In genomic region chr1:232963366-232963765, GRCh38 we compare ENCODE assay signal across 15 cellular contexts. TPM values are rescaled to one million over a fixed set of nuclear protein-coding genes. Genes with fewer than 3 reads are reported as not detected.
A peak's percentile ranks its signal among the peaks of the same experiment; 100 is the strongest.
DNase-seq lines count a peak whose midpoint lies in the region; ATAC-seq and TF ChIP-seq lines count a peak whose summit lies in the region.
"Had no signal": no experiment of that assay in that cellular context is flagged by ENCODE, and none has a peak within 500 bp of the region (broad histone marks: within the 10 kb centered on the region; RNA-seq: fewer than 3 reads in every experiment).

No MANE protein-coding gene starts in this region.

- no peak overlapping the region for H2BK15ac ChIP-seq in mesenchymal stem cell (ENCODE audit: low read depth, poor library complexity, severe bottlenecking)

- H3K27ac ChIP-seq in coronary artery: peak overlapping the region in 1 of 2 donors; percentile 9
- H3K27ac ChIP-seq in mesenchymal stem cell (ENCODE audit: low read length, poor library complexity, severe bottlenecking): no peak overlapping the region
- peak overlapping the region; percentile 15 for H3K27ac ChIP-seq in vagina
- H3K27ac ChIP-seq in MM.1S (ENCODE audit: low read length): no peak overlapping the region
- H3K27ac ChIP-seq: suprapubic skin had no signal

- H3K27me3 ChIP-seq in mesenchymal stem cell (ENCODE audit: control insufficient read depth in 1 of 2, insufficient read depth in 1 of 2, low read length in 2 of 2): no peaks in the 10 kb centered on the region
- no peaks in the 10 kb centered on the region for H3K27me3 ChIP-seq in vagina
- no peaks in the 10 kb centered on the region for H3K27me3 ChIP-seq in MM.1S (replicated peaks; ENCODE audit: insufficient read depth, low read length)
- H3K27me3 ChIP-seq: suprapubic skin had no signal

- peaks cover 4% of the 10 kb centered on the region for H3K9me3 ChIP-seq in mesenchymal stem cell (ENCODE audit: control insufficient read depth, low read length)
- no peaks in the 10 kb centered on the region for H3K9me3 ChIP-seq in vagina
- no peaks in the 10 kb centered on the region for H3K9me3 ChIP-seq in MM.1S (replicated peaks; ENCODE audit: insufficient read depth, low read length)
- H3K9me3 ChIP-seq: suprapubic skin had no signal

- H2BK12ac ChIP-seq in mesenchymal stem cell (ENCODE audit: low read length in 2 of 2): no peak overlapping the region

- no peak overlapping the region for H2BK120ac ChIP-seq in mesenchymal stem cell (ENCODE audit: low read depth, low read length)

- H3K4me3 Mint-ChIP-seq in activated naive CD4-positive, alpha-beta T cell treated with anti-CD3 and anti-CD28 coated beads, Interleukin-2, amount 50 U/mL, for 24 hours: peak overlapping the region; percentile 44
- H3K4me3 Mint-ChIP-seq: activated naive CD4-positive, alpha-beta T cell treated with anti-CD3 and anti-CD28 coated beads for 36 hours had no signal

- H2AFZ ChIP-seq in mesenchymal stem cell (ENCODE audit: low read depth, low read length) (no peak overlapping the region), MM.1S (ENCODE audit: low read length) (no peak overlapping the region)

- H2AK5ac ChIP-seq in mesenchymal stem cell (ENCODE audit: low read length, severe bottlenecking): peak overlapping the region; percentile 71

- 83% methylated on average over 1 of the region's 7 CpGs for WGBS in mesenchymal stem cell

- H3K36me3 ChIP-seq in mesenchymal stem cell (ENCODE audit: control insufficient read depth in 1 of 2, insufficient read depth in 2 of 2, low read depth in 1 of 2, low read length in 2 of 2): peaks cover 30 to 42% of the 10 kb centered on the region in 2 experiments
- H3K36me3 ChIP-seq in vagina: peaks cover 0 to 16% of the 10 kb centered on the region in 2 donors
- no peaks in the 10 kb centered on the region; the same call in 1 of the 2 replicates for H3K36me3 ChIP-seq in MM.1S (replicated peaks; ENCODE audit: insufficient read depth, low read length)

- peaks cover 38% of the 10 kb centered on the region for H3K79me1 ChIP-seq in mesenchymal stem cell (replicated peaks; ENCODE audit: low read length, poor library complexity, severe bottlenecking)

- peaks cover 4% of the 10 kb centered on the region for H3K9me3 Mint-ChIP-seq in activated naive CD4-positive, alpha-beta T cell treated with anti-CD3 and anti-CD28 coated beads, Interleukin-2, amount 50 U/mL, for 24 hours
- peaks cover 3 to 4% of the 10 kb centered on the region in 2 donors for H3K9me3 Mint-ChIP-seq in activated naive CD4-positive, alpha-beta T cell treated with anti-CD3 and anti-CD28 coated beads, Interleukin-2, amount 50 U/mL, for 72 hours

- H4K91ac ChIP-seq in mesenchymal stem cell (ENCODE audit: low read length): no peak overlapping the region

- H3K18ac ChIP-seq in mesenchymal stem cell (ENCODE audit: low read depth in 1 of 2, low read length in 2 of 2): no peak overlapping the region

- no peak for ATAC-seq in activated naive CD4-positive, alpha-beta T cell treated with anti-CD3 and anti-CD28 coated beads, Interleukin-2, amount 50 U/mL, for 72 hours

- no peaks in the 10 kb centered on the region for H3K27me3 Mint-ChIP-seq in activated naive CD4-positive, alpha-beta T cell treated with anti-CD3 and anti-CD28 coated beads, Interleukin-2, amount 50 U/mL, for 24 hours

- H3K79me2 ChIP-seq in MM.1S (ENCODE audit: low read length): no peaks in the 10 kb centered on the region

- H3K4me1 ChIP-seq in mesenchymal stem cell (ENCODE audit: control insufficient read depth, insufficient read depth, low read depth, low read length) (peaks cover 2% of the 10 kb centered on the region), vagina (no peaks in the 10 kb centered on the region), MM.1S (ENCODE audit: low read length) (no peaks in the 10 kb centered on the region)
- H3K4me1 ChIP-seq: suprapubic skin had no signal

- H3K4me1 Mint-ChIP-seq in activated naive CD4-positive, alpha-beta T cell treated with anti-CD3 and anti-CD28 coated beads, Interleukin-2, amount 50 U/mL, for 24 hours: peaks cover 42% of the 10 kb centered on the region

- H4K8ac ChIP-seq in mesenchymal stem cell (ENCODE audit: low read length): no peak overlapping the region

- no peaks in the 10 kb centered on the region for H3K9me2 ChIP-seq in MM.1S (replicated peaks; ENCODE audit: insufficient read depth, low read length)

- H4K20me1 ChIP-seq in MM.1S (ENCODE audit: insufficient read depth, low read length): no peaks in the 10 kb centered on the region

- H3K4ac ChIP-seq in mesenchymal stem cell (ENCODE audit: low read depth in 1 of 2, low read length in 2 of 2): no peak overlapping the region

- H3K27ac Mint-ChIP-seq in activated naive CD4-positive, alpha-beta T cell treated with anti-CD3 and anti-CD28 coated beads, Interleukin-2, amount 50 U/mL, for 24 hours: peak overlapping the region; percentile 27
- no peak overlapping the region for H3K27ac Mint-ChIP-seq in activated naive CD4-positive, alpha-beta T cell treated with anti-CD3 and anti-CD28 coated beads, Interleukin-2, amount 50 U/mL, for 72 hours
- H3K27ac Mint-ChIP-seq: activated naive CD4-positive, alpha-beta T cell treated with anti-CD3 and anti-CD28 coated beads for 36 hours had no signal

- H3K36me3 Mint-ChIP-seq in activated naive CD4-positive, alpha-beta T cell treated with anti-CD3 and anti-CD28 coated beads, Interleukin-2, amount 50 U/mL, for 24 hours: peaks cover 26% of the 10 kb centered on the region
- peaks cover 5 to 32% of the 10 kb centered on the region in 2 donors for H3K36me3 Mint-ChIP-seq in activated naive CD4-positive, alpha-beta T cell treated with anti-CD3 and anti-CD28 coated beads, Interleukin-2, amount 50 U/mL, for 72 hours

- H3K4me3 ChIP-seq in coronary artery (peak overlapping the region; percentile 23), mesenchymal stem cell (ENCODE audit: insufficient read depth in 1 of 2, low read depth in 1 of 2, low read length in 2 of 2) (peak overlapping the region in 1 of 2 experiments; percentile 64), vagina (peak overlapping the region in 1 of 2 donors; percentile 1), MM.1S (ENCODE audit: low read length) (no peak overlapping the region)
- H3K4me3 ChIP-seq: suprapubic skin had no signal

- DNase-seq in activated naive CD4-positive, alpha-beta T cell treated with anti-CD3 and anti-CD28 coated beads, Interleukin-2, amount 50 U/mL, for 72 hours (ENCODE audit: low spot score in 2 of 2): no peak
- DNase-seq in coronary artery (ENCODE audit: low spot score) (no peak), mesenchymal stem cell (peak; percentile 26), vagina (ENCODE audit: extremely low spot score in 2 of 2) (no peak), hippocampal formation (lab: John Stamatoyannopoulos, UW) (no peak), NCI-H2196 (lab: John Stamatoyannopoulos, UW; ENCODE audit: unreplicated experiment) (no peak), MM.1S (no peak)
- DNase-seq: 8988T; activated CD4-positive, alpha-beta T cell treated with anti-CD3 and anti-CD28 coated beads for 48 hours; activated naive CD4-positive, alpha-beta T cell treated with anti-CD3 and anti-CD28 coated beads for 36 hours; EL; NCI-H446; stimulated activated CD4-positive, alpha-beta T cell treated with anti-CD3 and anti-CD28 coated beads, Interleukin-4, amount 100 ng/mL, for 24 hours had no signal

- TF ChIP-seq CTCF in coronary artery (IDR thresholded peaks at IDR 0.05) (no peak), vagina (IDR thresholded peaks at IDR 0.05) (no peak), MM.1S (IDR thresholded peaks at IDR 0.05; ENCODE audit: low read length) (no peak)

- no peak overlapping the region for H3K14ac ChIP-seq in mesenchymal stem cell (ENCODE audit: low read length in 2 of 2)

- no peak overlapping the region for H3K23ac ChIP-seq in mesenchymal stem cell (ENCODE audit: low read length in 2 of 2)

- H2BK5ac ChIP-seq in mesenchymal stem cell (ENCODE audit: low read depth, low read length, poor library complexity, severe bottlenecking): no peak overlapping the region

- no peak overlapping the region for H3K4me2 ChIP-seq in mesenchymal stem cell (ENCODE audit: low read length, poor library complexity, severe bottlenecking)
- no peak overlapping the region for H3K4me2 ChIP-seq in MM.1S (ENCODE audit: low read depth, low read length)

- H3F3A ChIP-seq in MM.1S (ENCODE audit: insufficient read depth, low read length): no peaks in the 10 kb centered on the region

- intact Hi-C loops in vagina (cut with DNase I): no loop called here

- H3K9ac ChIP-seq in mesenchymal stem cell (ENCODE audit: low read length) (peak overlapping the region; percentile 83), MM.1S (ENCODE audit: low read length) (no peak overlapping the region)

- no peak for TF ChIP-seq POLR2A in vagina (IDR thresholded peaks at IDR 0.05)

RNA-seq across cellular contexts. Expression of gene NTPCR, which starts 13.0 kb away (rescaled TPM):
- 10 to 100 TPM; 59.0 to 85.4 TPM for total RNA-seq in activated naive CD4-positive, alpha-beta T cell treated with anti-CD3 and anti-CD28 coated beads, Interleukin-2, amount 50 U/mL, for 72 hours
- polyA plus RNA-seq in mesenchymal stem cell (2013, experiment 1 of 2): 33.9 TPM
- 34.1 TPM for polyA plus RNA-seq in mesenchymal stem cell (2013, experiment 2 of 2)
- 19.2 TPM for total RNA-seq in vagina
